In genomic region chr6:32577493-32577892, GRCh38 we compare ENCODE assay signal across 1 cellular context. TPM values are rescaled to one million over a fixed set of nuclear protein-coding genes. Genes with fewer than 3 reads are reported as not detected.
"Had no signal": no experiment of that assay in that cellular context is flagged by ENCODE, and none has a peak within 500 bp of the region (broad histone marks: within the 10 kb centered on the region; RNA-seq: fewer than 3 reads in every experiment).

No MANE protein-coding gene starts in this region.

RNA-seq across cellular contexts. Expression of gene HLA-DRB5, which starts 47.4 kb away (rescaled TPM):
- total RNA-seq: cerebellum had no signal

RNA-seq across cellular contexts. Expression of gene HLA-DQA1, which starts 59.7 kb away (rescaled TPM):
- total RNA-seq: cerebellum had no signal
